32 cellular contexts compared by ENCODE assay signal in genomic region chr1:240869071-240869470, GRCh38.
"Had no signal": no experiment of that assay in that cellular context is flagged by ENCODE, and none has a peak within 500 bp of the region (broad histone marks: within the 10 kb centered on the region; RNA-seq: fewer than 3 reads in every experiment).

No MANE protein-coding gene starts in this region.

- DNase-seq: activated CD4-positive, alpha-beta memory T cell treated with anti-CD3 and anti-CD28 coated beads, Interleukin-2, amount 10 ng/mL, durations not matched to agents 7 days and 5 days; activated CD4-positive, alpha-beta T cell treated with anti-CD3 and anti-CD28 coated beads for 1 hour; activated CD4-positive, alpha-beta T cell treated with anti-CD3 and anti-CD28 coated beads for 4 hours; activated CD4-positive, alpha-beta T cell treated with anti-CD3 and anti-CD28 coated beads, Interleukin-2, amount 10 ng/mL, durations not matched to agents 7 days and 5 days; activated CD4-positive, alpha-beta T cell treated with anti-CD3 and anti-CD28 coated beads, Interleukin-2, amount 50 U/mL, for 4 hours; activated CD4-positive, CD25-positive, alpha-beta regulatory T cell; activated CD8-positive, alpha-beta memory T cell treated with anti-CD3 and anti-CD28 coated beads, Interleukin-2, amount 50 U/mL, for 48 hours; activated gamma-delta T cell; activated naive CD4-positive, alpha-beta T cell; activated naive CD4-positive, alpha-beta T cell treated with anti-CD3 and anti-CD28 coated beads, Interleukin-2, amount 10 ng/mL, durations not matched to agents 7 days and 5 days; activated naive CD8-positive, alpha-beta T cell treated with anti-CD3 and anti-CD28 coated beads, Interleukin-2, amount 10 ng/mL, durations not matched to agents 7 days and 5 days; activated T-cell treated with anti-CD3 and anti-CD28 coated beads for 4 hours; activated T-cell treated with anti-CD3 and anti-CD28 coated beads, Interleukin-2, amount 50 U/mL, for 24 hours; activated T-cell treated with anti-CD3 and anti-CD28 coated beads, Interleukin-2, amount 50 U/mL, for 72 hours; cortex of kidney; dermis blood vessel endothelial cell; effector CD4-positive, alpha-beta T cell; effector memory CD8-positive, alpha-beta T cell; erythroblast; foreskin keratinocyte; gastrocnemius medialis; glutamatergic neuron; heart right ventricle; T-helper 17 cell; T1000 had no signal

- H3K27ac ChIP-seq: ascending aorta, breast epithelium, cardiac muscle cell, esophagus muscularis mucosa, foreskin keratinocyte, gastrocnemius medialis, heart right ventricle, hepatocyte had no signal

- H3K4me2 ChIP-seq: hepatocyte had no signal

- ATAC-seq: activated naive CD4-positive, alpha-beta T cell treated with anti-CD3 and anti-CD28 coated beads, Interleukin-2, amount 50 U/mL, for 72 hours; activated T-cell treated with anti-CD3 and anti-CD28 coated beads, Interleukin-2, amount 50 U/mL, for 72 hours; effector memory CD8-positive, alpha-beta T cell; foreskin keratinocyte; gastrocnemius medialis; heart right ventricle; T-helper 17 cell had no signal

- H3K9me3 ChIP-seq: ascending aorta, esophagus muscularis mucosa, gastrocnemius medialis had no signal

- FAIRE-seq: colon had no signal

- H2AFZ ChIP-seq: hepatocyte had no signal

- H3K4me3 ChIP-seq: ascending aorta, breast epithelium, cardiac muscle cell, esophagus muscularis mucosa, gastrocnemius medialis, heart right ventricle, hepatocyte had no signal

- H3K27me3 ChIP-seq: ascending aorta, breast epithelium, cardiac muscle cell, esophagus muscularis mucosa, foreskin keratinocyte, gastrocnemius medialis, heart right ventricle, hepatocyte had no signal

- H3K79me2 ChIP-seq: hepatocyte had no signal

- H3K36me3 ChIP-seq: ascending aorta, breast epithelium, cardiac muscle cell, esophagus muscularis mucosa, gastrocnemius medialis, heart right ventricle had no signal

- H3K4me1 ChIP-seq: ascending aorta, breast epithelium, esophagus muscularis mucosa, foreskin keratinocyte, gastrocnemius medialis, heart right ventricle had no signal
